Comparison of ENCODE assay signal across 9 cellular contexts in the genomic region with DNA sequence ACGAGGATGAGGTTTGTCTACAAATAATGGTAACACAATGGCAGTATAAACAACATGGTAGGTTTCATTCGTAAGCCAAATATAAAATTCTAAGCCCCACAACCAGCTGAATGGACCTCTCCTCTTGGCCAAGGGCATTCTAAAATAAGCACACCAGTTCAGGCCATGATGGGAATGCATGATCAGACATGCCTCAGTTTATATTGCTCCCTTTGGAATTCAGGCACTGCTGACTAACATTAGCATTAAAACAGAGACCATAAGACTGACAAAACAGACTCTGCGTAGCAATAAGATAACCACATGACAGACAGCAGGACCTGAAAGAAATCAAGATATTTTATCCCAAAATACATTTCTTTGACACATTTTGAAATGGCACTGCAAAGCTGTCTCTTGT.
DNase-seq lines count a peak whose midpoint lies in the region; ATAC-seq and TF ChIP-seq lines count a peak whose summit lies in the region.
"Had no signal": no experiment of that assay in that cellular context is flagged by ENCODE, and none has a peak within 500 bp of the region (broad histone marks: within the 10 kb centered on the region; RNA-seq: fewer than 3 reads in every experiment).

No MANE protein-coding gene starts in this region.

- H3K27me3 Mint-ChIP-seq in activated naive CD4-positive, alpha-beta T cell treated with anti-CD3 and anti-CD28 coated beads for 36 hours (ENCODE audit: low read depth): no peaks in the 10 kb centered on the region
- H3K27me3 Mint-ChIP-seq in activated T-helper 1 cell treated with anti-CD3 and anti-CD28 coated beads, Interleukin-12 subunit alpha, Interleukin-12 subunit beta, Interleukin-2, Interleukin-4 antibody, amounts not matched to agents 30 ng/mL and 10 ng/mL and 1 ng/mL, durations not matched to agents 14 hours and 24 hours and 36 hours (ENCODE audit: insufficient read depth): no peaks in the 10 kb centered on the region
- H3K27me3 Mint-ChIP-seq in memory B cell: no peaks in the 10 kb centered on the region
- no peaks in the 10 kb centered on the region for H3K27me3 Mint-ChIP-seq in nephron progenitor cell (ENCODE audit: low read depth, poor library complexity)

- intact Hi-C loops in activated naive CD4-positive, alpha-beta T cell treated with anti-CD3 and anti-CD28 coated beads for 36 hours (cut with micrococcal nuclease): loop anchor here (1.0 to 5.0 kb wide), 18 partner anchors 10 to 862 kb away; a partner anchor contains a TSS
- intact Hi-C loops in activated T-helper 1 cell treated with anti-CD3 and anti-CD28 coated beads, Interleukin-12 subunit alpha, Interleukin-12 subunit beta, Interleukin-2, Interleukin-4 antibody, amounts not matched to agents 30 ng/mL and 10 ng/mL and 1 ng/mL, durations not matched to agents 14 hours and 24 hours and 36 hours (cut with micrococcal nuclease): loop anchor here (1.0 to 5.0 kb wide), 11 partner anchors 10 to 464 kb away; a partner anchor contains a TSS
- intact Hi-C loops in tibial artery (cut with DNase I; ENCODE audit: low total_unique reads): loop anchor here (5.0 kb wide), 1 partner anchor 42 kb away; no protein-coding TSS in a partner anchor

- H3K9me3 ChIP-seq in tibial artery: no peaks in the 10 kb centered on the region

- no peaks in the 10 kb centered on the region for H3K36me3 Mint-ChIP-seq in activated naive CD4-positive, alpha-beta T cell treated with anti-CD3 and anti-CD28 coated beads for 36 hours (ENCODE audit: low read depth)
- no peaks in the 10 kb centered on the region for H3K36me3 Mint-ChIP-seq in activated T-helper 1 cell treated with anti-CD3 and anti-CD28 coated beads, Interleukin-12 subunit alpha, Interleukin-12 subunit beta, Interleukin-2, Interleukin-4 antibody, amounts not matched to agents 30 ng/mL and 10 ng/mL and 1 ng/mL, durations not matched to agents 14 hours and 24 hours and 36 hours (ENCODE audit: low read depth)
- H3K36me3 Mint-ChIP-seq in memory B cell (no peaks in the 10 kb centered on the region), nephron progenitor cell (ENCODE audit: low read depth) (no peaks in the 10 kb centered on the region)

- ATAC-seq in memory B cell (ENCODE audit: low read depth): no peak

- H3K27ac Mint-ChIP-seq in activated naive CD4-positive, alpha-beta T cell treated with anti-CD3 and anti-CD28 coated beads for 36 hours: peak overlapping the region; percentile 98
- peak overlapping the region; percentile 98 for H3K27ac Mint-ChIP-seq in activated T-helper 1 cell treated with anti-CD3 and anti-CD28 coated beads, Interleukin-12 subunit alpha, Interleukin-12 subunit beta, Interleukin-2, Interleukin-4 antibody, amounts not matched to agents 30 ng/mL and 10 ng/mL and 1 ng/mL, durations not matched to agents 14 hours and 24 hours and 36 hours
- peak overlapping the region; percentile 99 for H3K27ac Mint-ChIP-seq in memory B cell
- no peak overlapping the region for H3K27ac Mint-ChIP-seq in nephron progenitor cell

- CTCF ChIA-PET in activated naive CD4-positive, alpha-beta T cell treated with anti-CD3 and anti-CD28 coated beads for 36 hours (lab: Charles Lee): interaction anchor here (0.7 to 1.0 kb wide), 3 partner anchors 13 to 122 kb away, joined by 3 read pairs; no protein-coding TSS in a partner anchor

- no peaks in the 10 kb centered on the region for H3K36me3 ChIP-seq in tibial artery

- peak overlapping the region; percentile 75 for H3K4me3 Mint-ChIP-seq in activated naive CD4-positive, alpha-beta T cell treated with anti-CD3 and anti-CD28 coated beads for 36 hours
- peak overlapping the region; percentile 73 for H3K4me3 Mint-ChIP-seq in activated T-helper 1 cell treated with anti-CD3 and anti-CD28 coated beads, Interleukin-12 subunit alpha, Interleukin-12 subunit beta, Interleukin-2, Interleukin-4 antibody, amounts not matched to agents 30 ng/mL and 10 ng/mL and 1 ng/mL, durations not matched to agents 14 hours and 24 hours and 36 hours
- H3K4me3 Mint-ChIP-seq in memory B cell (peak overlapping the region; percentile 83), nephron progenitor cell (no peak overlapping the region)

- TF ChIP-seq CTCF in tibial artery (IDR thresholded peaks at IDR 0.05): no peak
- no peak for TF ChIP-seq CTCF in nephron progenitor cell (IDR thresholded peaks at IDR 0.05)

- no peaks in the 10 kb centered on the region for H3K27me3 ChIP-seq in tibial artery

- H3K4me1 Mint-ChIP-seq in activated naive CD4-positive, alpha-beta T cell treated with anti-CD3 and anti-CD28 coated beads for 36 hours (ENCODE audit: low read depth): peaks cover 76% of the 10 kb centered on the region
- peaks cover 69% of the 10 kb centered on the region for H3K4me1 Mint-ChIP-seq in activated T-helper 1 cell treated with anti-CD3 and anti-CD28 coated beads, Interleukin-12 subunit alpha, Interleukin-12 subunit beta, Interleukin-2, Interleukin-4 antibody, amounts not matched to agents 30 ng/mL and 10 ng/mL and 1 ng/mL, durations not matched to agents 14 hours and 24 hours and 36 hours (ENCODE audit: low read depth)
- peaks cover 38% of the 10 kb centered on the region for H3K4me1 Mint-ChIP-seq in memory B cell
- peaks cover 47% of the 10 kb centered on the region for H3K4me1 Mint-ChIP-seq in nephron progenitor cell

- H3K27ac ChIP-seq in tibial artery: peak overlapping the region; percentile 69 to 90

- no peak for DNase-seq in activated naive CD4-positive, alpha-beta T cell treated with anti-CD3 and anti-CD28 coated beads for 36 hours
- no peak for DNase-seq in activated naive CD4-positive, alpha-beta T cell treated with anti-CD3 and anti-CD28 coated beads, Interleukin-2, amount 50 U/mL, for 16 hours
- no peak for DNase-seq in activated T-helper 1 cell treated with anti-CD3 and anti-CD28 coated beads, Interleukin-12 subunit alpha, Interleukin-12 subunit beta, Interleukin-2, Interleukin-4 antibody, amounts not matched to agents 30 ng/mL and 10 ng/mL and 1 ng/mL, durations not matched to agents 14 hours and 24 hours and 36 hours (ENCODE audit: low spot score)
- DNase-seq in memory B cell (ENCODE audit: low spot score in 2 of 2) (no peak), tibial artery (no peak), dedifferentiated amniotic fluid mesenchymal stem cell (ENCODE audit: extremely low spot score) (no peak), nephron progenitor cell (no peak), pons (ENCODE audit: low spot score) (no peak)
- DNase-seq: NCI-H524 treated with DMSO at 0.1 percent for 48 hours had no signal

- no peaks in the 10 kb centered on the region for H3K9me3 Mint-ChIP-seq in activated naive CD4-positive, alpha-beta T cell treated with anti-CD3 and anti-CD28 coated beads for 36 hours
- H3K9me3 Mint-ChIP-seq in activated T-helper 1 cell treated with anti-CD3 and anti-CD28 coated beads, Interleukin-12 subunit alpha, Interleukin-12 subunit beta, Interleukin-2, Interleukin-4 antibody, amounts not matched to agents 30 ng/mL and 10 ng/mL and 1 ng/mL, durations not matched to agents 14 hours and 24 hours and 36 hours: peaks cover 4% of the 10 kb centered on the region
- H3K9me3 Mint-ChIP-seq in memory B cell (no peaks in the 10 kb centered on the region), nephron progenitor cell (peaks cover 3% of the 10 kb centered on the region)

- H3K4me3 ChIP-seq in tibial artery: no peak overlapping the region

- H3K4me1 ChIP-seq in tibial artery: peaks cover 6 to 54% (median 19%) of the 10 kb centered on the region in 4 donors
